ENCODE assay signal across 6 cellular contexts in the genomic region with DNA sequence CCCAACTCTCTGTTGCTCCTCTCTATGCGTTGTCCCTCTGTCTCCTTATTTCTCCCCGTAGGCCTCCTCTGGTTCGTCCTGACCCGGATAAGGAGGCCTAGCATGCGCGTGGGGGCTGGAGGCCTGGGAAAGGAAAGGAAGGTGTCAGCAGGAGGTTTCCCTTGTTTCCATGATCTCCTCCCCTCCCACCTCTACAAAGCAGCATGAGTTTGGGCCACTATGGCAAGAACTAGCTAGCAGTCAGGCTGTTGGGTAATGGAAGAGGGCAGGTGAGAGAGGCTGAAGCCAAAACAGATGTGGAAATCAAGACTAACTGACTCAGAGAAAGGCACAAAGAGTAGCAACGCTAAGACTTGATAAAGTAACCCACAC. TPM values are rescaled to one million over a fixed set of nuclear protein-coding genes. Genes with fewer than 3 reads are reported as not detected.
DNase-seq lines count a peak whose midpoint lies in the region; ATAC-seq, FAIRE-seq and TF ChIP-seq lines count a peak whose summit lies in the region.

No MANE protein-coding gene starts in this region.

- H2BK120ac ChIP-seq in H1 (replicated peaks; ENCODE audit: low read depth, low read length), result no peak overlapping the region

- no peak for ATAC-seq in HG02571 (IDR thresholded peaks at IDR 0.05; ENCODE audit: unreplicated experiment)

- no peaks in the 10 kb centered on the region for H4K20me1 ChIP-seq in H1 (replicated peaks in 1 of 2; ENCODE audit: control insufficient read depth in 1 of 2, insufficient read depth in 2 of 2, low read length in 2 of 2)

- no peak overlapping the region for H2BK5ac ChIP-seq in H1 (ENCODE audit: low read depth, low read length)

- CTCF ChIA-PET in H1 (lab: Charles Lee; ENCODE audit: partially characterized antibody), result interaction anchor here (0.7 to 1.6 kb wide), 7 partner anchors 8 to 119 kb away, joined by 3 to 5 read pairs (median 3); a partner anchor contains a TSS

- peak overlapping the region; percentile 91 for H2AFZ ChIP-seq in H1 (ENCODE audit: low read length)

- DNase-seq in NCI-H226 (peak; percentile 48), H1 (ENCODE audit: low read depth in 1 of 2, low spot score in 2 of 2) (no peak), sigmoid colon (no peak), EL (no peak), HPDE6-E6E7 (ENCODE audit: extremely low spot score) (no peak)

- no peak overlapping the region for H3K14ac ChIP-seq in H1 (ENCODE audit: insufficient read length)

- H3K79me2 ChIP-seq in H1 (ENCODE audit: control insufficient read depth in 1 of 2, insufficient read depth in 2 of 2, low read length in 2 of 2), result no peaks in the 10 kb centered on the region

- no peak overlapping the region for H3K27ac ChIP-seq in H1 (ENCODE audit: low read depth, low read length)
- peak overlapping the region; percentile 84 to 87 (median 86) for H3K27ac ChIP-seq in sigmoid colon

- peaks cover 5% of the 10 kb centered on the region; the same call in 1 of the 2 replicates for H3K79me1 ChIP-seq in H1 (ENCODE audit: low read depth, low read length)

- H3K36me3 ChIP-seq in H1 (ENCODE audit: control insufficient read depth in 2 of 4, insufficient read depth in 4 of 4, low read length in 3 of 4) (no peaks in the 10 kb centered on the region), sigmoid colon (no peaks in the 10 kb centered on the region)

- H3K27me3 ChIP-seq in H1 (replicated peaks in 1 of 4; ENCODE audit: control insufficient read depth in 3 of 4, extremely low read depth in 1 of 4, insufficient read depth in 3 of 4, low read length in 3 of 4) (peaks cover 0 to 17% (median 8%) of the 10 kb centered on the region in 4 experiments; a peak in 5 of 7 replicates), sigmoid colon (no peaks in the 10 kb centered on the region)

- H3K4ac ChIP-seq in H1 (replicated peaks; ENCODE audit: insufficient read length, low read depth, low read length), result no peak overlapping the region

- no peak for FAIRE-seq in H1 (lab: Jason Lieb, UNC)

- H4K5ac ChIP-seq in H1 (ENCODE audit: insufficient read length, low read depth, low read length), result no peak overlapping the region

- H3K4me3 ChIP-seq in H1 (ENCODE audit: extremely low read depth in 1 of 4, insufficient read depth in 2 of 4, low read depth in 3 of 4, low read length in 4 of 4), result peak overlapping the region; percentile 81 to 88 (median 85); a peak in 7 of 8 replicates
- H3K4me3 ChIP-seq in sigmoid colon, result peak overlapping the region; percentile 75 to 84 (median 82)

- H3K4me1 ChIP-seq in H1 (replicated peaks in 1 of 4; ENCODE audit: control insufficient read depth in 3 of 4, insufficient read depth in 4 of 4, low read length in 3 of 4) (peaks cover 15 to 31% (median 21%) of the 10 kb centered on the region in 4 experiments), sigmoid colon (peaks cover 0 to 42% (median 28%) of the 10 kb centered on the region in 4 donors)

- H3K9me3 ChIP-seq in H1 (ENCODE audit: insufficient read depth in 2 of 2, low read depth in 1 of 2, low read length in 1 of 2), result no peaks in the 10 kb centered on the region
- no peaks in the 10 kb centered on the region for H3K9me3 ChIP-seq in sigmoid colon

- POLR2A ChIA-PET in H1 (lab: Charles Lee; ENCODE audit: partially characterized antibody), result interaction anchor here (1.0 to 10.7 kb wide), 4 partner anchors 9 to 99 kb away, joined by 3 to 124 read pairs (median 4); a partner anchor contains a TSS

- TF ChIP-seq CTCF in H1 (IDR thresholded peaks at IDR 0.05; ENCODE audit: control extremely low read depth in 1 of 3, insufficient read depth in 1 of 3, low read depth in 1 of 3, low read length in 3 of 3) (no peak), sigmoid colon (IDR thresholded peaks at IDR 0.05) (no peak)

- no peak overlapping the region for H4K91ac ChIP-seq in H1 (replicated peaks; ENCODE audit: insufficient read length, low read length)

- TF ChIP-seq EP300 in H1 (IDR thresholded peaks at IDR 0.05; ENCODE audit: borderline replicate concordance in 1 of 2, low read depth in 2 of 2, low read length in 2 of 2), result no peak
- no peak for TF ChIP-seq EP300 in sigmoid colon (IDR thresholded peaks at IDR 0.05)

- 9% methylated on average over 7 of the region's 7 CpGs; no CpG with 5 or more reads in 1 of the 2 experiments for WGBS in H1 (ENCODE audit: extremely low coverage in 1 of 2, insufficient coverage in 1 of 2, insufficient read length in 1 of 2, insufficient replicate concordance in 2 of 2, low coverage in 1 of 2, low lambda C conversion rate in 2 of 2, missing lambda C conversion rate in 1 of 2), 2 experiments
- 21 to 22% methylated on average over 7 of the region's 7 CpGs for WGBS in sigmoid colon, 2 donors

- no peak overlapping the region; the same call in 1 of the 2 replicates for H4K8ac ChIP-seq in H1 (ENCODE audit: extremely low read depth, insufficient read depth, low read length)

- no peak overlapping the region for H3K23ac ChIP-seq in H1 (ENCODE audit: insufficient read length)

- TF ChIP-seq RAD21 in H1 (IDR thresholded peaks at IDR 0.05 in 1 of 2, conservative IDR thresholded peaks at IDR 0.05 in 1 of 2; ENCODE audit: low read depth in 2 of 2, low read length in 2 of 2), result no peak

- H3K23me2 ChIP-seq in H1 (ENCODE audit: low read depth, low read length), result peaks cover 16% of the 10 kb centered on the region

- no peak overlapping the region for H2BK12ac ChIP-seq in H1 (ENCODE audit: low read depth, low read length)

- intact Hi-C loops in sigmoid colon (cut with DNase I), result loop anchor here (2.0 kb wide), 2 partner anchors 18 to 76 kb away; a partner anchor contains a TSS

- H2AK5ac ChIP-seq in H1 (ENCODE audit: low read depth, low read length), result no peak overlapping the region

- peak overlapping the region; percentile 98 to 100 for H3K4me2 ChIP-seq in H1 (ENCODE audit: insufficient read depth in 1 of 2, low read depth in 2 of 2, low read length in 2 of 2)

- H2BK15ac ChIP-seq in H1 (ENCODE audit: low read length), result no peak overlapping the region

- H3K9ac ChIP-seq in H1 (replicated peaks in 1 of 4; ENCODE audit: extremely low read depth in 1 of 4, low read depth in 3 of 4, low read length in 3 of 4), result peak overlapping the region in 1 of 4 experiments; percentile 46; a peak in 2 of 7 replicates

- H3K56ac ChIP-seq in H1 (replicated peaks; ENCODE audit: insufficient read length, low read depth, low read length), result no peak overlapping the region

- H3K18ac ChIP-seq in H1 (ENCODE audit: extremely low read depth, low read length), result no peak overlapping the region

- no peak overlapping the region for H2BK20ac ChIP-seq in H1 (ENCODE audit: low read length)

- TF ChIP-seq POLR2A in H1 (IDR thresholded peaks at IDR 0.05; ENCODE audit: control extremely low read depth in 1 of 2, low read depth in 2 of 2, low read length in 2 of 2) (no peak), sigmoid colon (IDR thresholded peaks at IDR 0.05) (no peak)

RNA-seq across cellular contexts. Expression of a gene that starts 0.7 kb away (rescaled TPM):
- total RNA-seq in H1 (2021; fragmentation: NEBNext Ultra II Directional; extraction: Animal tissue kit (Norgen Biotek cat#: 25700)), result 15.7 and 17.5 TPM in 2 replicates
- polyA plus RNA-seq in H1 (2011; rRNA removed), result 12.2 and 22.7 TPM in 2 replicates
- 15.0 TPM for polyA plus RNA-seq in H1 (2011; cell fraction: cytosol; rRNA removed)
- 50.4 TPM for polyA plus RNA-seq in H1 (2011; cell fraction: nucleus; rRNA removed)
- 13.6 to 18.5 TPM (median 15.0 TPM) in 4 replicates for polyA plus RNA-seq in H1 (2012, experiment 1 of 2)
- 30.6 TPM for polyA plus RNA-seq in H1 (2012, experiment 2 of 2)
- 18.2 TPM for polyA plus RNA-seq in H1 (2013, experiment 1 of 2)
- polyA plus RNA-seq in H1 (2013, experiment 2 of 2), result 17.2 TPM
- polyA minus RNA-seq in H1 (2011; rRNA and poly(A)+ RNA removed), result 10.1 and 14.8 TPM in 2 replicates
- polyA minus RNA-seq in H1 (2011; cell fraction: cytosol; rRNA and poly(A)+ RNA removed), result 7.6 TPM
- polyA minus RNA-seq in H1 (2011; cell fraction: nucleus; rRNA and poly(A)+ RNA removed), result 24.1 TPM
- 10 to 100 TPM in 2 of 4 donors, 1 to 10 TPM in 2; 5.0 to 20.6 (median 7.8) TPM for total RNA-seq in sigmoid colon
- 1 to 10 TPM in 2 of 3 donors, under 1 TPM in 1; 0.23 to 4.1 (median 1.2) TPM for polyA plus RNA-seq in sigmoid colon

RNA-seq across cellular contexts. Expression of a gene that starts 9.3 kb away (rescaled TPM):
- not detected in 2 replicates for total RNA-seq in H1 (2021; fragmentation: NEBNext Ultra II Directional; extraction: Animal tissue kit (Norgen Biotek cat#: 25700))
- polyA plus RNA-seq in H1 (2011; rRNA removed), result not detected in 2 replicates
- polyA plus RNA-seq in H1 (2011; cell fraction: cytosol; rRNA removed), result not detected
- not detected for polyA plus RNA-seq in H1 (2011; cell fraction: nucleus; rRNA removed)
- 0.30 to 0.33 TPM (median 0.31 TPM) in 3 of 4 replicates, not detected in the other for polyA plus RNA-seq in H1 (2012, experiment 1 of 2)
- 0.21 TPM for polyA plus RNA-seq in H1 (2012, experiment 2 of 2)
- not detected for polyA plus RNA-seq in H1 (2013, experiment 1 of 2)
- polyA plus RNA-seq in H1 (2013, experiment 2 of 2), result not detected
- polyA minus RNA-seq in H1 (2011; rRNA and poly(A)+ RNA removed), result not detected in 2 replicates
- not detected for polyA minus RNA-seq in H1 (2011; cell fraction: cytosol; rRNA and poly(A)+ RNA removed)
- polyA minus RNA-seq in H1 (2011; cell fraction: nucleus; rRNA and poly(A)+ RNA removed), result not detected
- 1 to 10 TPM; 1.9 to 9.5 (median 7.5) TPM for total RNA-seq in sigmoid colon
- polyA plus RNA-seq in sigmoid colon, result 10 to 100 TPM; 11.4 to 12.7 (median 12.6) TPM

RNA-seq across cellular contexts. Expression of a gene that starts 18.6 kb away (rescaled TPM):
- 4.9 and 6.0 TPM in 2 replicates for total RNA-seq in H1 (2021; fragmentation: NEBNext Ultra II Directional; extraction: Animal tissue kit (Norgen Biotek cat#: 25700))
- polyA plus RNA-seq in H1 (2011; rRNA removed), result 2.4 and 2.5 TPM in 2 replicates
- polyA plus RNA-seq in H1 (2011; cell fraction: cytosol; rRNA removed), result 4.3 TPM
- polyA plus RNA-seq in H1 (2011; cell fraction: nucleus; rRNA removed), result 5.4 TPM
- 4.8 to 6.5 TPM (median 6.0 TPM) in 4 replicates for polyA plus RNA-seq in H1 (2012, experiment 1 of 2)
- 4.9 TPM for polyA plus RNA-seq in H1 (2012, experiment 2 of 2)
- polyA plus RNA-seq in H1 (2013, experiment 1 of 2), result 3.3 TPM
- 3.2 TPM for polyA plus RNA-seq in H1 (2013, experiment 2 of 2)
- 5.1 and 7.4 TPM in 2 replicates for polyA minus RNA-seq in H1 (2011; rRNA and poly(A)+ RNA removed)
- polyA minus RNA-seq in H1 (2011; cell fraction: cytosol; rRNA and poly(A)+ RNA removed), result 4.3 TPM
- polyA minus RNA-seq in H1 (2011; cell fraction: nucleus; rRNA and poly(A)+ RNA removed), result 4.1 TPM
- 10 to 100 TPM; 15.5 to 22.7 (median 19.0) TPM for total RNA-seq in sigmoid colon
- 1 to 10 TPM; 4.2 to 7.9 (median 7.8) TPM for polyA plus RNA-seq in sigmoid colon

RNA-seq across cellular contexts. Expression of a gene that starts 18.8 kb away (rescaled TPM):
- 44.5 and 46.2 TPM in 2 replicates for total RNA-seq in H1 (2021; fragmentation: NEBNext Ultra II Directional; extraction: Animal tissue kit (Norgen Biotek cat#: 25700))
- 13.6 and 17.3 TPM in 2 replicates for polyA plus RNA-seq in H1 (2011; rRNA removed)
- polyA plus RNA-seq in H1 (2011; cell fraction: cytosol; rRNA removed), result 24.2 TPM
- 34.6 TPM for polyA plus RNA-seq in H1 (2011; cell fraction: nucleus; rRNA removed)
- 47.7 to 56.4 TPM (median 51.1 TPM) in 4 replicates for polyA plus RNA-seq in H1 (2012, experiment 1 of 2)
- 39.8 TPM for polyA plus RNA-seq in H1 (2012, experiment 2 of 2)
- polyA plus RNA-seq in H1 (2013, experiment 1 of 2), result 46.5 TPM
- polyA plus RNA-seq in H1 (2013, experiment 2 of 2), result 43.1 TPM
- polyA minus RNA-seq in H1 (2011; rRNA and poly(A)+ RNA removed), result 8.7 and 9.6 TPM in 2 replicates
- polyA minus RNA-seq in H1 (2011; cell fraction: cytosol; rRNA and poly(A)+ RNA removed), result 8.2 TPM
- polyA minus RNA-seq in H1 (2011; cell fraction: nucleus; rRNA and poly(A)+ RNA removed), result 6.5 TPM
- 10 to 100 TPM; 17.5 to 24.2 (median 19.8) TPM for total RNA-seq in sigmoid colon
- 10 to 100 TPM; 35.4 to 42.4 (median 35.6) TPM for polyA plus RNA-seq in sigmoid colon

RNA-seq across cellular contexts. Expression of a gene that starts 28.7 kb away (rescaled TPM):
- total RNA-seq in H1 (2021; fragmentation: NEBNext Ultra II Directional; extraction: Animal tissue kit (Norgen Biotek cat#: 25700)), result not detected in 2 replicates
- polyA plus RNA-seq in H1 (2011; rRNA removed) (0.42 and 0.63 TPM in 2 replicates), sigmoid colon (1 to 10 TPM in 1 of 3 donors, under 1 TPM in 1, not detected in 1; 0.07 to 2.1 TPM)
- 0.27 TPM for polyA plus RNA-seq in H1 (2011; cell fraction: cytosol; rRNA removed)
- polyA plus RNA-seq in H1 (2011; cell fraction: nucleus; rRNA removed), result 0.74 TPM
- polyA plus RNA-seq in H1 (2012, experiment 1 of 2), result 1.1 to 1.2 TPM in 2 of 4 replicates, not detected in the others
- polyA plus RNA-seq in H1 (2012, experiment 2 of 2), result not detected
- polyA plus RNA-seq in H1 (2013, experiment 1 of 2), result not detected
- 0.17 TPM for polyA plus RNA-seq in H1 (2013, experiment 2 of 2)
- not detected in 2 replicates for polyA minus RNA-seq in H1 (2011; rRNA and poly(A)+ RNA removed)
- polyA minus RNA-seq in H1 (2011; cell fraction: cytosol; rRNA and poly(A)+ RNA removed), result not detected
- not detected for polyA minus RNA-seq in H1 (2011; cell fraction: nucleus; rRNA and poly(A)+ RNA removed)
- total RNA-seq in sigmoid colon, result 1 to 10 TPM in 1 of 4 donors, not detected in 3; 1.1 TPM
